In the genomic region with DNA sequence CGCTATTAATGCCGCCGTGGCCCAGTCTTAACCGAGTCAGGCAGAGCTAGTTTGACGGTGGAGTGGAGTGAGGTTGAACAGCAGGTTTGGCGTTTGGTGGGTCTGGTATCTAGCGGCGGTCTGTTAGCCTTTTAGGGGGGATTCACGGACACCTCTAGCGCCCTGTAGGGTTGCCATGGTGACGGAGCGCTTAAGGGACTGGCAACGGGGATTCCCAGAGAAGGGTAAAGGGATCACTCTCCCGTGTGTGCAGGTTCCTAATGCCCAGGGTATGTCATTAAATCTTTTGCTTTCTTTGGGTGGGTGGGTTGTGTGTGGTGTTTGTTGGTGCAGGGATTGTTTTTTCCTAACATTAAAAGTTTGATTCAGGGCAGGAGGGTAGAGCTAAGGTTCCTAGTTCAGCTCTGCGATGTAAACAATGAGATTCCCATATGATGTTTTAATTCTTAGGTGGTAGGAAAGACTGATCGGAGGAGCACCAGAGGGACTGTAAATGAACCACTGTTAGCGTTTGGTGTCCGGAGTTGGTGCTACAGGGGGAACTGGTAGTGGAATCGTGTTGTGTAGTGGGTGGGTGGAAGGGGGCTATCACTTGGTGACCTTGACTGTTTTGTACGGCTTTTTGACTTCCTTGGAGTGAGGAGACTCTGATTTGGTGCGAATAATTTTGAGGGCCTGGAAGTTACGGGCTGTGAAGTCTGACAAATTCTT, we compare ENCODE assay signal across 8 cellular contexts. TPM values are rescaled to one million over a fixed set of nuclear protein-coding genes. Genes with fewer than 3 reads are reported as not detected.
A peak's percentile ranks its signal among the peaks of the same experiment; 100 is the strongest.
DNase-seq lines count a peak whose midpoint lies in the region; ATAC-seq and TF ChIP-seq lines count a peak whose summit lies in the region.

No MANE protein-coding gene starts in this region.

- H3K36me3 Mint-ChIP-seq in T-helper 2 cell treated with Interferon-gamma antibody and Interleukin-4, amounts not matched to agents 5 μg/mL and 100 μg/mL, for 36 hours (ENCODE audit: low read depth), result peaks cover 83% of the 10 kb centered on the region

- TF ChIP-seq CTCF in AG04450 (IDR thresholded peaks at IDR 0.05; ENCODE audit: low read depth, low read length) (no peak), HCT116 (IDR thresholded peaks at IDR 0.05 in 2 of 3, conservative IDR thresholded peaks at IDR 0.05 in 1 of 3; ENCODE audit: borderline replicate concordance in 1 of 3, insufficient read depth in 1 of 3, low read depth in 2 of 3, low read length in 2 of 3) (no peak), colonic mucosa (IDR thresholded peaks at IDR 0.05) (no peak), mucosa of descending colon (IDR thresholded peaks at IDR 0.05) (no peak)

- H3K4me3 Mint-ChIP-seq in T-helper 2 cell treated with Interferon-gamma antibody and Interleukin-4, amounts not matched to agents 5 μg/mL and 100 μg/mL, for 36 hours, result peak overlapping the region; percentile 93

- RAD21 ChIA-PET in HCT116 (lab: Charles Lee; ENCODE audit: low non-redundant PET in 1 of 2, low total read pairs in 2 of 2, uncharacterized antibody in 2 of 2, unreplicated experiment in 2 of 2), result no interaction called here

- intact Hi-C loops in HCT116 (cut with micrococcal nuclease), result no loop called here
- intact Hi-C loops in colonic mucosa (cut with DNase I), result no loop called here
- intact Hi-C loops in mucosa of descending colon (cut with DNase I, micrococcal nuclease), result no loop called here

- no peaks in the 10 kb centered on the region for H3K27me3 ChIP-seq in AG04450 (ENCODE audit: control insufficient read depth, insufficient read depth, low read length)
- no peaks in the 10 kb centered on the region for H3K27me3 ChIP-seq in HCT116 (ENCODE audit: insufficient read depth, low read length)
- H3K27me3 ChIP-seq in colonic mucosa, result no peaks in the 10 kb centered on the region
- H3K27me3 ChIP-seq in stomach smooth muscle (ENCODE audit: control insufficient read depth in 1 of 2, insufficient read depth in 2 of 2, low read length in 2 of 2), result no peaks in the 10 kb centered on the region

- ATAC-seq in HCT116, result no peak
- ATAC-seq in mucosa of descending colon, result no peak
- ATAC-seq in HG03175 (IDR thresholded peaks at IDR 0.05; ENCODE audit: unreplicated experiment), result no peak

- H3K4me3 ChIP-seq in AG04450 (ENCODE audit: low read depth, low read length) (peak overlapping the region; percentile 99), HCT116 (replicated peaks in 1 of 2; ENCODE audit: low read depth in 1 of 2, low read length in 2 of 2) (peak overlapping the region; percentile 82 to 95), colonic mucosa (peak overlapping the region; percentile 91), mucosa of descending colon (peak overlapping the region; percentile 86), stomach smooth muscle (ENCODE audit: low read length in 2 of 2) (peak overlapping the region; percentile 91 to 99)

- H3K27ac ChIP-seq in AG04450 (ENCODE audit: low read depth, low read length) (no peak overlapping the region), HCT116 (ENCODE audit: low read depth, low read length) (peak overlapping the region; percentile 70), colonic mucosa (peak overlapping the region; percentile 87), stomach smooth muscle (ENCODE audit: low read length) (peak overlapping the region; percentile 33)

- peak overlapping the region; percentile 84 for H3K4me2 ChIP-seq in HCT116 (ENCODE audit: low read length)

- peak overlapping the region; percentile 99 for H3K27ac Mint-ChIP-seq in T-helper 2 cell treated with Interferon-gamma antibody and Interleukin-4, amounts not matched to agents 5 μg/mL and 100 μg/mL, for 36 hours

- POLR2A ChIA-PET in AG04450 (lab: Yijun Ruan, JAX), result interaction anchor here (1.4 to 8.3 kb wide), 12 partner anchors 8 to 298 kb away, joined by 3 to 199 read pairs (median 12); a partner anchor contains a TSS
- POLR2A ChIA-PET in HCT116 (lab: Charles Lee), result interaction anchor here (0.6 to 8.1 kb wide), 9 partner anchors 11 to 275 kb away, joined by 3 to 227 read pairs (median 16); a partner anchor contains a TSS

- peaks cover 5 to 46% of the 10 kb centered on the region in 2 experiments; a peak in 3 of 4 replicates for H3K4me1 ChIP-seq in HCT116 (ENCODE audit: control insufficient read depth in 1 of 2, insufficient read depth in 2 of 2, low read length in 2 of 2)
- peaks cover 22% of the 10 kb centered on the region for H3K4me1 ChIP-seq in colonic mucosa
- peaks cover 36% of the 10 kb centered on the region for H3K4me1 ChIP-seq in mucosa of descending colon (ENCODE audit: low read depth)
- H3K4me1 ChIP-seq in stomach smooth muscle (ENCODE audit: control insufficient read depth, insufficient read depth, low read length), result peaks cover 52% of the 10 kb centered on the region

- peaks cover 5% of the 10 kb centered on the region; the same call in 1 of the 2 replicates for H3K9me3 ChIP-seq in AG04450 (ENCODE audit: control insufficient read depth, insufficient read depth, low read length)
- no peaks in the 10 kb centered on the region for H3K9me3 ChIP-seq in HCT116 (ENCODE audit: control insufficient read depth in 1 of 2, insufficient read depth in 1 of 2, low read depth in 1 of 2, low read length in 2 of 2)
- no peaks in the 10 kb centered on the region for H3K9me3 ChIP-seq in colonic mucosa
- H3K9me3 ChIP-seq in mucosa of descending colon, result no peaks in the 10 kb centered on the region
- no peaks in the 10 kb centered on the region for H3K9me3 ChIP-seq in stomach smooth muscle (ENCODE audit: control insufficient read depth in 2 of 2, low read length in 2 of 2)

- H3K36me3 ChIP-seq in HCT116 (ENCODE audit: control insufficient read depth in 1 of 2, insufficient read depth in 2 of 2, low read length in 2 of 2) (peaks cover 47 to 60% of the 10 kb centered on the region in 2 experiments), colonic mucosa (peaks cover 29% of the 10 kb centered on the region), mucosa of descending colon (ENCODE audit: low read depth) (peaks cover 16% of the 10 kb centered on the region), stomach smooth muscle (ENCODE audit: control insufficient read depth in 2 of 2, insufficient read depth in 2 of 2, low read length in 2 of 2) (peaks cover 38 to 41% of the 10 kb centered on the region in 2 donors)

- CTCF ChIA-PET in AG04450 (lab: Charles Lee), result interaction anchor here (3.7 to 4.8 kb wide), 2 partner anchors 12 to 40 kb away, joined by 34 to 38 read pairs; no protein-coding TSS in a partner anchor
- CTCF ChIA-PET in HCT116 (lab: Charles Lee), result interaction anchor here (1.5 to 3.9 kb wide), 4 partner anchors 11 to 135 kb away, joined by 7 to 42 read pairs (median 17); a partner anchor contains a TSS

- H3K27me3 Mint-ChIP-seq in T-helper 2 cell treated with Interferon-gamma antibody and Interleukin-4, amounts not matched to agents 5 μg/mL and 100 μg/mL, for 36 hours (ENCODE audit: low read depth), result no peaks in the 10 kb centered on the region

- peaks cover 29% of the 10 kb centered on the region for H3K4me1 Mint-ChIP-seq in T-helper 2 cell treated with Interferon-gamma antibody and Interleukin-4, amounts not matched to agents 5 μg/mL and 100 μg/mL, for 36 hours (ENCODE audit: low read depth)

- no TSS peak for BruUV-seq in HCT116 (replicated peaks; lab: Mats Ljungman, UMichigan)

- peaks cover 57% of the 10 kb centered on the region; the same call in 1 of the 2 replicates for H4K20me1 ChIP-seq in HCT116 (ENCODE audit: insufficient read depth)

- H3K9me3 Mint-ChIP-seq in T-helper 2 cell treated with Interferon-gamma antibody and Interleukin-4, amounts not matched to agents 5 μg/mL and 100 μg/mL, for 36 hours, result no peaks in the 10 kb centered on the region

- H2AFZ ChIP-seq in HCT116 (ENCODE audit: low read depth, low read length, poor library complexity, severe bottlenecking), result no peak overlapping the region

- DNase-seq in AG04450 (ENCODE audit: low read depth, low spot score), result no peak
- DNase-seq in HCT116 (ENCODE audit: low read depth, low spot score), result no peak
- DNase-seq in T-helper 2 cell treated with Interferon-gamma antibody and Interleukin-4, amounts not matched to agents 5 μg/mL and 100 μg/mL, for 36 hours (ENCODE audit: low spot score), result peak; percentile 47
- peak; percentile 60 for DNase-seq in colonic mucosa
- peak in 2 of 3 donors; percentile 61 to 72 for DNase-seq in mucosa of descending colon
- DNase-seq in RKO (ENCODE audit: low spot score), result no peak

- no peaks in the 10 kb centered on the region for H3K9me2 ChIP-seq in HCT116 (ENCODE audit: insufficient read depth)

- no peak for TF ChIP-seq POLR2A in HCT116 (IDR thresholded peaks at IDR 0.05; ENCODE audit: borderline replicate concordance, extremely low read depth, insufficient read depth, insufficient read length)

- peaks cover 86% of the 10 kb centered on the region for H3K79me2 ChIP-seq in HCT116 (ENCODE audit: insufficient read depth, low read length)

- TF ChIP-seq RAD21 in HCT116 (IDR thresholded peaks at IDR 0.05; ENCODE audit: low read depth), result no peak

- H3K9ac ChIP-seq in HCT116 (ENCODE audit: low read length), result peak overlapping the region; percentile 94
- H3K9ac ChIP-seq in colonic mucosa (ENCODE audit: low read depth in 2 of 2, low read length in 2 of 2), result peak overlapping the region; percentile 66 to 97
- peak overlapping the region; percentile 56 to 80 for H3K9ac ChIP-seq in stomach smooth muscle (ENCODE audit: low read length in 2 of 2)

TF ChIP-seq in HCT116, 20 proteins besides CTCF, POLR2A, EP300 and RAD21 (continues in another document):
- TF ChIP-seq ZFX (IDR thresholded peaks at IDR 0.05) (no peak), TCF7L2 (IDR thresholded peaks at IDR 0.05; ENCODE audit: borderline replicate concordance, extremely low read depth, insufficient read depth, insufficient read length) (no peak)

RNA-seq across cellular contexts. Expression of a gene that starts 4.9 kb away (rescaled TPM):
- 110 and 138 TPM in 2 replicates for polyA plus RNA-seq in AG04450 (2011; rRNA removed)
- 102 and 104 TPM in 2 replicates for polyA minus RNA-seq in AG04450 (2011; rRNA and poly(A)+ RNA removed)
- total RNA-seq in HCT116 (2021; ENCODE audit: unreplicated experiment), result 260 TPM
- 175 and 194 TPM in 2 replicates for polyA plus RNA-seq in HCT116 (2012)
- 100 to 1,000 TPM; 149 to 167 TPM for total RNA-seq in colonic mucosa
- 100 to 1,000 TPM; 133 to 195 (median 168) TPM for total RNA-seq in mucosa of descending colon

RNA-seq across cellular contexts. Expression of a gene that starts 20.4 kb away (rescaled TPM):
- polyA plus RNA-seq in AG04450 (2011; rRNA removed), result 7.1 and 8.2 TPM in 2 replicates
- polyA minus RNA-seq in AG04450 (2011; rRNA and poly(A)+ RNA removed), result 4.5 TPM in 2 replicates
- total RNA-seq in HCT116 (2021; ENCODE audit: unreplicated experiment) (12.1 TPM), colonic mucosa (10 to 100 TPM; 14.5 to 26.1 TPM), mucosa of descending colon (10 to 100 TPM; 12.4 to 48.5 (median 27.7) TPM)
- 16.3 and 17.4 TPM in 2 replicates for polyA plus RNA-seq in HCT116 (2012)

RNA-seq across cellular contexts. Expression of a gene that starts 32.5 kb away (rescaled TPM):
- polyA plus RNA-seq in AG04450 (2011; rRNA removed), result 0.07 and 0.12 TPM in 2 replicates
- not detected in 2 replicates for polyA minus RNA-seq in AG04450 (2011; rRNA and poly(A)+ RNA removed)
- total RNA-seq in HCT116 (2021; ENCODE audit: unreplicated experiment) (3.3 TPM), colonic mucosa (10 to 100 TPM in 1 of 2 donors, 1 to 10 TPM in 1; 6.7 to 28.8 TPM), mucosa of descending colon (10 to 100 TPM; 10.8 to 27.1 (median 22.8) TPM)
- 1.7 and 2.3 TPM in 2 replicates for polyA plus RNA-seq in HCT116 (2012)

RNA-seq across cellular contexts. Expression of a gene that starts 36.1 kb away (rescaled TPM):
- 0.02 TPM in 1 of 2 replicates, not detected in the other for polyA plus RNA-seq in AG04450 (2011; rRNA removed)
- not detected in 2 replicates for polyA minus RNA-seq in AG04450 (2011; rRNA and poly(A)+ RNA removed)
- total RNA-seq in HCT116 (2021; ENCODE audit: unreplicated experiment) (0.39 TPM), colonic mucosa (1 to 10 TPM; 1.6 to 4.3 TPM), mucosa of descending colon (1 to 10 TPM; 1.8 to 4.0 (median 3.2) TPM)
- polyA plus RNA-seq in HCT116 (2012), result 0.30 and 0.32 TPM in 2 replicates

Comparison
In these comparisons a context has a peak if more than half of its experiments do, and no peak if none do; other contexts are left out.
1. DNase-seq: peak in T-helper 2 cell treated with Interferon-gamma antibody and Interleukin-4, amounts not matched to agents 5 μg/mL and 100 μg/mL, for 36 hours (single experiment), colonic mucosa (single experiment) and mucosa of descending colon (2 of 3); none in AG04450 (single experiment), HCT116 (single experiment) and RKO (single experiment).
2. Peak in every context shown above with its lines, with median percentiles within 50 percentile points of each other: H3K4me3 ChIP-seq and H3K9ac ChIP-seq.